ENCODE assay signal across 1 cellular context in genomic region chr1:154741747-154742495, GRCh38.
TF ChIP-seq lines count a peak whose summit lies in the region.

No MANE protein-coding gene starts in this region.

TF ChIP-seq in HepG2, 621 proteins besides CTCF, POLR2A, EP300 and RAD21 (continued from another document and continues in another):
- TF ChIP-seq GMEB1 (CRISPR knock-in tag; IDR thresholded peaks at IDR 0.05; ENCODE audit: borderline replicate concordance) (peak; percentile 17; the same call in 1 of the 2 replicates), ZNF468 (CRISPR knock-in tag; IDR thresholded peaks at IDR 0.05) (no peak), KLF13 (CRISPR knock-in tag; IDR thresholded peaks at IDR 0.05) (no peak), ZNF20 (CRISPR knock-in tag; IDR thresholded peaks at IDR 0.05) (no peak), RELA (CRISPR knock-in tag; IDR thresholded peaks at IDR 0.05) (no peak), SNAI1 (CRISPR knock-in tag; IDR thresholded peaks at IDR 0.05; ENCODE audit: borderline replicate concordance) (no peak), RBAK (CRISPR knock-in tag; IDR thresholded peaks at IDR 0.05) (no peak), MTF2 (CRISPR knock-in tag; IDR thresholded peaks at IDR 0.05; ENCODE audit: borderline replicate concordance) (no peak), ZNF142 (CRISPR knock-in tag; IDR thresholded peaks at IDR 0.05) (no peak), ELF4 (CRISPR knock-in tag; IDR thresholded peaks at IDR 0.05; ENCODE audit: borderline replicate concordance) (no peak), NKX3-1 (CRISPR knock-in tag; IDR thresholded peaks at IDR 0.05) (no peak), KLF12 (CRISPR knock-in tag; IDR thresholded peaks at IDR 0.05; ENCODE audit: borderline replicate concordance) (no peak), MBD4 (IDR thresholded peaks at IDR 0.05; ENCODE audit: borderline replicate concordance, low read length) (no peak), ZNF7 (CRISPR knock-in tag; IDR thresholded peaks at IDR 0.05) (no peak), ZSCAN30 (CRISPR knock-in tag; IDR thresholded peaks at IDR 0.05) (no peak), MYNN (CRISPR knock-in tag; IDR thresholded peaks at IDR 0.05; ENCODE audit: low read depth) (no peak), ZNF784 (CRISPR knock-in tag; IDR thresholded peaks at IDR 0.05; ENCODE audit: borderline replicate concordance) (no peak), ZNF383 (CRISPR knock-in tag; IDR thresholded peaks at IDR 0.05; ENCODE audit: borderline replicate concordance) (no peak), GATAD1 (CRISPR knock-in tag; IDR thresholded peaks at IDR 0.05) (0 out of 2 replicates have a peak, but pooled peaks have one; percentile 54), ZNF597 (CRISPR knock-in tag; IDR thresholded peaks at IDR 0.05) (no peak), XBP1 (CRISPR knock-in tag; IDR thresholded peaks at IDR 0.05) (no peak), ZMYM3 (CRISPR knock-in tag; IDR thresholded peaks at IDR 0.05) (peak; percentile 57; the same call in 1 of the 2 replicates), HMG20B (CRISPR knock-in tag; conservative IDR thresholded peaks at IDR 0.05) (no peak), ZNF567 (CRISPR knock-in tag; IDR thresholded peaks at IDR 0.05; ENCODE audit: borderline replicate concordance) (no peak), CENPBD1 (CRISPR knock-in tag; IDR thresholded peaks at IDR 0.05; ENCODE audit: borderline replicate concordance, low read depth) (no peak), NBN (conservative IDR thresholded peaks at IDR 0.05) (no peak), ZFP91 (CRISPR knock-in tag; IDR thresholded peaks at IDR 0.05; ENCODE audit: borderline replicate concordance) (peak; percentile 57; the same call in 1 of the 2 replicates), ZNF589 (CRISPR knock-in tag; conservative IDR thresholded peaks at IDR 0.05) (no peak), SCMH1 (CRISPR knock-in tag; IDR thresholded peaks at IDR 0.05; ENCODE audit: borderline replicate concordance) (no peak), SRSF9 (IDR thresholded peaks at IDR 0.05; ENCODE audit: borderline replicate concordance, insufficient read depth, low read depth, low read length, poor library complexity, severe bottlenecking) (no peak), ZNF296 (CRISPR knock-in tag; conservative IDR thresholded peaks at IDR 0.05) (no peak), NR3C1 (CRISPR knock-in tag; IDR thresholded peaks at IDR 0.05) (no peak), MAFG (CRISPR knock-in tag; IDR thresholded peaks at IDR 0.05) (no peak), TOE1 (CRISPR knock-in tag; IDR thresholded peaks at IDR 0.05) (no peak), ZNF747 (CRISPR knock-in tag; IDR thresholded peaks at IDR 0.05; ENCODE audit: borderline replicate concordance) (no peak), SUZ12 (IDR thresholded peaks at IDR 0.05; ENCODE audit: low read depth, low read length) (no peak), NR0B2 (CRISPR knock-in tag; IDR thresholded peaks at IDR 0.05) (no peak), ZFYVE20 (CRISPR knock-in tag; IDR thresholded peaks at IDR 0.05; ENCODE audit: borderline replicate concordance, low read depth) (no peak), GABPB1 (CRISPR knock-in tag; IDR thresholded peaks at IDR 0.05) (peak; percentile 65), ZNF10 (CRISPR knock-in tag; IDR thresholded peaks at IDR 0.05; ENCODE audit: borderline replicate concordance, low read depth) (no peak), SOX13 (IDR thresholded peaks at IDR 0.05) (no peak), SOX13 (CRISPR knock-in tag; conservative IDR thresholded peaks at IDR 0.05 in 1 of 2, IDR thresholded peaks at IDR 0.05 in 1 of 2) (no peak), TAF1 (CRISPR knock-in tag; IDR thresholded peaks at IDR 0.05) (no peak), E2F1 (CRISPR knock-in tag; IDR thresholded peaks at IDR 0.05) (no peak), HBP1 (CRISPR knock-in tag; IDR thresholded peaks at IDR 0.05; ENCODE audit: low read depth) (no peak), ZNF709 (CRISPR knock-in tag; IDR thresholded peaks at IDR 0.05) (no peak), ZC3H4 (CRISPR knock-in tag; IDR thresholded peaks at IDR 0.05; ENCODE audit: borderline replicate concordance) (no peak), ZBTB7B (CRISPR knock-in tag; IDR thresholded peaks at IDR 0.05) (no peak), DPF2 (CRISPR knock-in tag; IDR thresholded peaks at IDR 0.05; ENCODE audit: borderline replicate concordance, low read depth) (no peak), ZNF276 (CRISPR knock-in tag; IDR thresholded peaks at IDR 0.05; ENCODE audit: low read depth) (no peak), ZNF619 (CRISPR knock-in tag; IDR thresholded peaks at IDR 0.05) (no peak)
